9 cellular contexts compared by ENCODE assay signal in the genomic region with DNA sequence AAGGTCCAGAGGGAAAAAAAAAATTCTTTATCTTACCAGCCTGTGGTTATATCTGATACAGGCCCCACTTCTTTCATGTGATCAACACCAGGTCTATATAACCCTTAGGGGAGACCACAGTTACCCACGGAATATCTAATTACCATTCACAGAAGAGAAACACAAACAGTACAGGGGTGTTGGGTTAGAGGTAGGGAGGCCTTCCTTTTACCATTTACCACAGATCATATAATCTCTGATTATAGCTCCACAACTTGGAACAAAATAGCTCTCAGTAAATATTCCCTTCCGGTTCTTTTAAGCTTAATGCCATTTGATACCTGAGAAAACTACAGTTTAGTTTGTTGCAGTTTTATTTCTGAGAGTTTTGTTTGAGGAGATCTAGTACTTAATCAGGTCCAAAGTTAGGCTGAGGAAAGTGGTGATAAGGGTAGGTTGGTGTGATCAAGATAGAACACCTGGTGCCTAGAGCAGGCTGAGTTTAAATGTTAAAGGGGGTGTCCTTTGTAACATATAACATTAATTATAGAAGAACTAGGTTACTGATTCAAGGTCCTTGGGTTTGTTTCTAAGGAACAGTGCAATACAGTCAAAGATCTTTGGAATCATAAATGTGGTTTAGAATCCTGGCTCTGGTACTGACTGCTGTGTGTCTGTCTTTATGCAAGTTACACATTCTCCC. TPM values are rescaled to one million over a fixed set of nuclear protein-coding genes. Genes with fewer than 3 reads are reported as not detected.
DNase-seq lines count a peak whose midpoint lies in the region; ATAC-seq and TF ChIP-seq lines count a peak whose summit lies in the region.
"Had no signal": no experiment of that assay in that cellular context is flagged by ENCODE, and none has a peak within 500 bp of the region (broad histone marks: within the 10 kb centered on the region; RNA-seq: fewer than 3 reads in every experiment).

No MANE protein-coding gene starts in this region.

- H3K9me3 ChIP-seq in body of pancreas = no peaks in the 10 kb centered on the region
- H3K9me3 ChIP-seq in HAP-1 = no peaks in the 10 kb centered on the region

- TF ChIP-seq CTCF in body of pancreas (IDR thresholded peaks at IDR 0.05) (no peak), natural killer cell (IDR thresholded peaks at IDR 0.05) (no peak)

- H3K27ac Mint-ChIP-seq in natural killer cell = peak overlapping the region; percentile 89 to 98

- no peaks in the 10 kb centered on the region for H3K36me3 Mint-ChIP-seq in natural killer cell

- no peak for TF ChIP-seq POLR2A in body of pancreas (IDR thresholded peaks at IDR 0.05)

- peaks cover 27% of the 10 kb centered on the region for H3K4me1 ChIP-seq in body of pancreas
- H3K4me1 ChIP-seq in HAP-1 = peaks cover 23% of the 10 kb centered on the region

- in situ Hi-C loops in HAP-1 (cut with MboI; ENCODE audit: low sequenced_read_pairs) = no loop called here

- H3K4me3 ChIP-seq in body of pancreas = no peak overlapping the region
- no peak overlapping the region for H3K4me3 ChIP-seq in HAP-1

- peak overlapping the region; percentile 21 to 47 (median 30) for H3K27ac ChIP-seq in body of pancreas

- no peaks in the 10 kb centered on the region for H3K9me3 Mint-ChIP-seq in natural killer cell

- peak; percentile 88 for DNase-seq in DMS153 (lab: John Stamatoyannopoulos, UW)
- peak; percentile 30 for DNase-seq in NAMALWA (ENCODE audit: low spot score)
- DNase-seq in body of pancreas = no peak
- DNase-seq in natural killer cell = no peak
- no peak for DNase-seq in superior temporal gyrus (ENCODE audit: extremely low spot score)
- DNase-seq in COLO829 (ENCODE audit: low spot score) = no peak
- DNase-seq in HAP-1 (ENCODE audit: low spot score in 2 of 2) = no peak
- DNase-seq: NCI-H446 treated with DMSO at 0.1 percent for 48 hours had no signal

- no peak for ATAC-seq in body of pancreas
- peak; percentile 46 to 71 (median 69) for ATAC-seq in natural killer cell
- ATAC-seq in GM21619 (IDR thresholded peaks at IDR 0.05; ENCODE audit: unreplicated experiment) = no peak

- H3K27me3 ChIP-seq in body of pancreas = no peaks in the 10 kb centered on the region
- no peaks in the 10 kb centered on the region for H3K27me3 ChIP-seq in HAP-1 (ENCODE audit: low read depth)

- intact Hi-C loops in body of pancreas (cut with DNase I) (no loop called here), natural killer cell (cut with micrococcal nuclease) (loop anchor here (10.0 kb wide), 1 partner anchor 46 kb away; no protein-coding TSS in a partner anchor)

- peaks cover 55 to 62% of the 10 kb centered on the region in 2 donors for H3K4me1 Mint-ChIP-seq in natural killer cell

- H3K27me3 Mint-ChIP-seq in natural killer cell (ENCODE audit: low read depth in 2 of 2) = no peaks in the 10 kb centered on the region

- H3K4me3 Mint-ChIP-seq in natural killer cell = peak overlapping the region; percentile 87

- 33 to 39% methylated on average over 2 of the region's 2 CpGs for WGBS in body of pancreas, 2 donors

- no peaks in the 10 kb centered on the region for H3K36me3 ChIP-seq in body of pancreas (replicated peaks in 1 of 2; ENCODE audit: insufficient read depth in 1 of 2, low read depth in 2 of 2)
- H3K36me3 ChIP-seq in HAP-1 (replicated peaks) = no peaks in the 10 kb centered on the region

RNA-seq across cellular contexts. Expression of a gene that starts 14.1 kb away (rescaled TPM):
- total RNA-seq in body of pancreas (10 to 100 TPM; 45.8 to 54.7 TPM), natural killer cell (100 to 1,000 TPM; 151 to 196 (median 172) TPM)

Comparison
In these comparisons a context has a peak if more than half of its experiments do, and no peak if none do; other contexts are left out.
1. DNase-seq: peak in DMS153 (single experiment) and NAMALWA (single experiment); none in body of pancreas (0 of 4), natural killer cell (single experiment), superior temporal gyrus (single experiment), COLO829 (single experiment) and HAP-1 (0 of 2).
2. ATAC-seq: peak in natural killer cell (3 of 3); none in body of pancreas (single experiment) and GM21619 (single experiment).